33 cellular contexts compared by ENCODE assay signal in genomic region chr3:59797533-59797932, GRCh38.
"Had no signal": no experiment of that assay in that cellular context is flagged by ENCODE, and none has a peak within 500 bp of the region (broad histone marks: within the 10 kb centered on the region; RNA-seq: fewer than 3 reads in every experiment).

No MANE protein-coding gene starts in this region.

- H3K27me3 ChIP-seq: adrenal gland, body of pancreas, brain microvascular endothelial cell, breast epithelium, cardiac muscle cell had no signal

- H3K27ac ChIP-seq: adrenal gland, body of pancreas, brain microvascular endothelial cell, breast epithelium, cardiac muscle cell had no signal

- FAIRE-seq: astrocyte, bronchial epithelial cell had no signal

- H3K36me3 ChIP-seq: adrenal gland, brain microvascular endothelial cell, breast epithelium, cardiac muscle cell had no signal

- DNase-seq: activated effector memory CD4-positive, alpha-beta T cell treated with anti-CD3 and anti-CD28 coated beads, Interleukin-2, amount 50 U/mL, for 16 hours; activated effector memory CD4-positive, alpha-beta T cell treated with Interleukin-2 at 50 U/mL for 16 hours; activated gamma-delta T cell; activated gamma-delta T cell treated with Interleukin-2 at 50 U/mL for 16 hours; activated naive CD4-positive, alpha-beta T cell; activated naive CD4-positive, alpha-beta T cell treated with anti-CD3 and anti-CD28 coated beads for 36 hours; activated naive CD4-positive, alpha-beta T cell treated with anti-CD3 and anti-CD28 coated beads, Interleukin-2, amount 10 ng/mL, durations not matched to agents 7 days and 5 days; activated naive CD4-positive, alpha-beta T cell treated with anti-CD3 and anti-CD28 coated beads, Interleukin-2, amount 50 U/mL, for 16 hours; activated naive CD4-positive, alpha-beta T cell treated with Interleukin-2 at 50 U/mL for 16 hours; activated naive CD8-positive, alpha-beta T cell treated with anti-CD3 and anti-CD28 coated beads for 36 hours; activated naive CD8-positive, alpha-beta T cell treated with anti-CD3 and anti-CD28 coated beads, Interleukin-2, amount 10 ng/mL, durations not matched to agents 7 days and 5 days; activated naive CD8-positive, alpha-beta T cell treated with anti-CD3 and anti-CD28 coated beads, Interleukin-2, amount 50 U/mL, for 24 hours; activated T-cell treated with anti-CD3 and anti-CD28 coated beads, Interleukin-2, amount 50 U/mL, for 1 hour; activated T-cell treated with anti-CD3 and anti-CD28 coated beads, Interleukin-2, amount 50 U/mL, for 24 hours; activated T-cell treated with anti-CD3 and anti-CD28 coated beads, Interleukin-2, amount 50 U/mL, for 4 hours; activated T-cell treated with anti-CD3 and anti-CD28 coated beads, Interleukin-2, amount 50 U/mL, for 48 hours; activated T-cell treated with anti-CD3 and anti-CD28 coated beads, Interleukin-2, amount 50 U/mL, for 72 hours; adrenal gland; amniotic stem cell; amygdala; anterior cingulate cortex; aorta; body of pancreas; brain microvascular endothelial cell; caudate nucleus; central memory CD4-positive, alpha-beta T cell; cerebellar nuclear complex had no signal

- ATAC-seq: activated naive CD4-positive, alpha-beta T cell treated with anti-CD3 and anti-CD28 coated beads, Interleukin-2, amount 50 U/mL, for 72 hours; activated naive CD8-positive, alpha-beta T cell treated with anti-CD3 and anti-CD28 coated beads, Interleukin-2, amount 50 U/mL, for 24 hours; activated T-cell treated with anti-CD3 and anti-CD28 coated beads, Interleukin-2, amount 50 U/mL, for 4 hours; activated T-cell treated with anti-CD3 and anti-CD28 coated beads, Interleukin-2, amount 50 U/mL, for 72 hours; activated T-helper 17 cell treated with anti-CD3 and anti-CD28 coated beads, Interleukin-2, amount 50 U/mL, for 72 hours; body of pancreas had no signal

- H3K4me1 ChIP-seq: adrenal gland, body of pancreas, breast epithelium had no signal

- H3K4me3 ChIP-seq: adrenal gland, body of pancreas, breast epithelium, cardiac muscle cell had no signal

- H3K9me3 ChIP-seq: adrenal gland, body of pancreas, breast epithelium had no signal
